ENCODE assay signal across 21 cellular contexts in genomic region chr15:90677807-90678790, GRCh38. TPM values are rescaled to one million over a fixed set of nuclear protein-coding genes. Genes with fewer than 3 reads are reported as not detected.
A peak's percentile ranks its signal among the peaks of the same experiment; 100 is the strongest.
DNase-seq lines count a peak whose midpoint lies in the region; TF ChIP-seq lines count a peak whose summit lies in the region.
"Had no signal": no experiment of that assay in that cellular context is flagged by ENCODE, and none has a peak within 500 bp of the region (broad histone marks: within the 10 kb centered on the region; RNA-seq: fewer than 3 reads in every experiment).

No MANE protein-coding gene starts in this region.

- CTCF ChIA-PET in activated naive CD4-positive, alpha-beta T cell treated with anti-CD3 and anti-CD28 coated beads, Interleukin-2, amount 10 ng/mL, durations not matched to agents 7 days and 5 days (lab: Charles Lee), result interaction anchor here (1.0 to 2.6 kb wide), 4 partner anchors 7 to 60 kb away, joined by 3 to 9 read pairs (median 4); no protein-coding TSS in a partner anchor

- peaks cover 51% of the 10 kb centered on the region for H3K4me1 Mint-ChIP-seq in activated naive CD4-positive, alpha-beta T cell treated with anti-CD3 and anti-CD28 coated beads, Interleukin-2, amount 10 ng/mL, durations not matched to agents 7 days and 5 days
- peaks cover 41% of the 10 kb centered on the region for H3K4me1 Mint-ChIP-seq in T-helper 2 cell treated with Interferon-gamma antibody and Interleukin-4, amounts not matched to agents 5 μg/mL and 100 μg/mL, for 36 hours (ENCODE audit: low read depth)
- peaks cover 10% of the 10 kb centered on the region for H3K4me1 Mint-ChIP-seq in endothelial cell (ENCODE audit: unreplicated experiment)
- H3K4me1 Mint-ChIP-seq: brain had no signal

- peaks cover 2% of the 10 kb centered on the region for H3K36me3 Mint-ChIP-seq in activated naive CD4-positive, alpha-beta T cell treated with anti-CD3 and anti-CD28 coated beads, Interleukin-2, amount 10 ng/mL, durations not matched to agents 7 days and 5 days
- H3K36me3 Mint-ChIP-seq in T-helper 2 cell treated with Interferon-gamma antibody and Interleukin-4, amounts not matched to agents 5 μg/mL and 100 μg/mL, for 36 hours (ENCODE audit: low read depth), result peaks cover 5% of the 10 kb centered on the region
- H3K36me3 Mint-ChIP-seq in endothelial cell (ENCODE audit: low read depth, unreplicated experiment), result no peaks in the 10 kb centered on the region

- peak overlapping the region; percentile 96 for H3K27ac Mint-ChIP-seq in activated naive CD4-positive, alpha-beta T cell treated with anti-CD3 and anti-CD28 coated beads, Interleukin-2, amount 10 ng/mL, durations not matched to agents 7 days and 5 days
- peak overlapping the region; percentile 96 for H3K27ac Mint-ChIP-seq in T-helper 2 cell treated with Interferon-gamma antibody and Interleukin-4, amounts not matched to agents 5 μg/mL and 100 μg/mL, for 36 hours
- H3K27ac Mint-ChIP-seq in endothelial cell (ENCODE audit: unreplicated experiment), result peak overlapping the region; percentile 70
- H3K27ac Mint-ChIP-seq: brain had no signal

- H3K9me3 Mint-ChIP-seq in activated naive CD4-positive, alpha-beta T cell treated with anti-CD3 and anti-CD28 coated beads, Interleukin-2, amount 10 ng/mL, durations not matched to agents 7 days and 5 days, result peaks cover 2% of the 10 kb centered on the region
- H3K9me3 Mint-ChIP-seq in T-helper 2 cell treated with Interferon-gamma antibody and Interleukin-4, amounts not matched to agents 5 μg/mL and 100 μg/mL, for 36 hours, result peaks cover 4% of the 10 kb centered on the region
- H3K9me3 Mint-ChIP-seq in endothelial cell (ENCODE audit: unreplicated experiment), result no peaks in the 10 kb centered on the region

- TF ChIP-seq CTCF in endothelial cell (IDR thresholded peaks at IDR 0.05; ENCODE audit: unreplicated experiment), result no peak

- peaks cover 26% of the 10 kb centered on the region for H3K27me3 Mint-ChIP-seq in activated naive CD4-positive, alpha-beta T cell treated with anti-CD3 and anti-CD28 coated beads, Interleukin-2, amount 10 ng/mL, durations not matched to agents 7 days and 5 days
- H3K27me3 Mint-ChIP-seq in T-helper 2 cell treated with Interferon-gamma antibody and Interleukin-4, amounts not matched to agents 5 μg/mL and 100 μg/mL, for 36 hours (ENCODE audit: low read depth), result no peaks in the 10 kb centered on the region
- peaks cover 3% of the 10 kb centered on the region for H3K27me3 Mint-ChIP-seq in endothelial cell (ENCODE audit: unreplicated experiment)

- H3K4me3 Mint-ChIP-seq in activated naive CD4-positive, alpha-beta T cell treated with anti-CD3 and anti-CD28 coated beads, Interleukin-2, amount 10 ng/mL, durations not matched to agents 7 days and 5 days, result peak overlapping the region; percentile 39
- peak overlapping the region; percentile 64 for H3K4me3 Mint-ChIP-seq in T-helper 2 cell treated with Interferon-gamma antibody and Interleukin-4, amounts not matched to agents 5 μg/mL and 100 μg/mL, for 36 hours
- no peak overlapping the region for H3K4me3 Mint-ChIP-seq in endothelial cell (ENCODE audit: unreplicated experiment)
- H3K4me3 Mint-ChIP-seq: brain had no signal

- peak; percentile 53 for DNase-seq in activated naive CD4-positive, alpha-beta T cell treated with anti-CD3 and anti-CD28 coated beads, Interleukin-2, amount 10 ng/mL, durations not matched to agents 7 days and 5 days
- no peak for DNase-seq in activated naive CD4-positive, alpha-beta T cell (lab: John Stamatoyannopoulos, UW)
- DNase-seq in T-helper 2 cell treated with Interferon-gamma antibody and Interleukin-4, amounts not matched to agents 5 μg/mL and 100 μg/mL, for 36 hours (ENCODE audit: low spot score), result no peak
- DNase-seq in endothelial cell (ENCODE audit: low spot score), result no peak
- DNase-seq in NCI-H524 (lab: John Stamatoyannopoulos, UW), result no peak
- no peak for DNase-seq in GF-D8 (lab: John Stamatoyannopoulos, UW)
- no peak for DNase-seq in GOT3 (lab: John Stamatoyannopoulos, UW)
- DNase-seq in epidermal melanocyte (ENCODE audit: insufficient read length, low spot score), result no peak
- DNase-seq: activated CD4-positive, alpha-beta T cell treated with anti-CD3 and anti-CD28 coated beads for 4 hours; activated gamma-delta T cell; Calu3; cortex of kidney; KG1; kidney glomerular epithelial cell; NCI-H1092; NCI-H2107; NCI-H526; nucleus accumbens; SHP77 treated with DMSO at 0.1 percent for 48 hours; stimulated activated CD4-positive, alpha-beta T cell treated with anti-CD3 and anti-CD28 coated beads, Interleukin-15, amount 100 ng/mL, for 24 hours had no signal

RNA-seq across cellular contexts. Expression of gene BLM, which starts 39.0 kb away (rescaled TPM):
- total RNA-seq in endothelial cell (ENCODE audit: unreplicated experiment), result 11.5 TPM
